In the genomic region with DNA sequence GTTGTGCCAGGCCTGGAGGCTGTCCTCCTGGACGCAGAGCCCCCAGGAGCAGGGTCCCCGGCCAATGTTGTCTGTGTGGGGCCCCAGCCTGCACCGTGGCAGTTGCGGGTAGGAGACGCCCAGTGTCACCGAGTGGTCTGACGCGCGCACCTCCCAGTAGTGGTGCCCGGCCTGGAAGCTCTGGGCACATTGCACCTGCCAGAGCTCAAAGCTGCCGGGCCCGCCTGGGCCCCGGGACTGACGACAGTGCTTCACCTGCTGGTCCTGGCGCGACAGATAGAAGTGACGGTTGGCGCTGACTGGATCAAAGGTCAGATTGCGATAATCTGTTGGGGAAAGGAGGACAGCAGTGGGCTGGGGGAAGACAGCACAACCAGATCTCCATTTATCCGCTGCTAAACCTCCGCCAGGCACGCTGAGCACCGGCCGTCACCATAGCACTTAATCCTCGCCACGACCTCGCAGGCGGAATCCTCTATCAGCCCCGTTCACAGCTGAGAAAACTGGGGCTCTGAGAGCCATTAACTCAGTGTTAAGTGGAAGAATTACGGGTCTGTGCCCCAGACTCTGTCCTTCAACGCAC, we compare ENCODE assay signal across 1 cellular context.
TF ChIP-seq lines count a peak whose summit lies in the region.

No MANE protein-coding gene starts in this region.

TF ChIP-seq in HepG2, 621 proteins besides CTCF, POLR2A, EP300 and RAD21 (continued from another document):
- TF ChIP-seq LCORL (IDR thresholded peaks at IDR 0.05) (no peak), LCORL (CRISPR knock-in tag; IDR thresholded peaks at IDR 0.05) (no peak), MAFK (conservative IDR thresholded peaks at IDR 0.05 in 1 of 2, IDR thresholded peaks at IDR 0.05 in 1 of 2; ENCODE audit: low read length in 2 of 2) (no peak), ZNF839 (CRISPR knock-in tag; IDR thresholded peaks at IDR 0.05; ENCODE audit: borderline replicate concordance) (no peak), ZMYM3 (CRISPR knock-in tag; IDR thresholded peaks at IDR 0.05) (no peak), ZNF367 (CRISPR knock-in tag; IDR thresholded peaks at IDR 0.05; ENCODE audit: borderline replicate concordance) (no peak), ATM (IDR thresholded peaks at IDR 0.05; ENCODE audit: borderline replicate concordance) (no peak), TRIM24 (CRISPR knock-in tag; IDR thresholded peaks at IDR 0.05) (0 out of 2 replicates have a peak, but pooled peaks have one; percentile 60), ZNF30 (CRISPR knock-in tag; IDR thresholded peaks at IDR 0.05) (no peak), ATAD3A (CRISPR knock-in tag; IDR thresholded peaks at IDR 0.05) (no peak), ZNF777 (CRISPR knock-in tag; IDR thresholded peaks at IDR 0.05) (no peak), BRD4 (CRISPR knock-in tag; IDR thresholded peaks at IDR 0.05) (no peak; the same call in 1 of the 2 replicates), ZSCAN9 (CRISPR knock-in tag; IDR thresholded peaks at IDR 0.05; ENCODE audit: borderline replicate concordance) (no peak), ZFP37 (CRISPR knock-in tag; IDR thresholded peaks at IDR 0.05; ENCODE audit: borderline replicate concordance) (no peak), TOE1 (CRISPR knock-in tag; IDR thresholded peaks at IDR 0.05) (no peak), ZNF772 (CRISPR knock-in tag; IDR thresholded peaks at IDR 0.05) (0 out of 2 replicates have a peak, but pooled peaks have one; percentile 77), SOX5 (CRISPR knock-in tag; IDR thresholded peaks at IDR 0.05; ENCODE audit: borderline replicate concordance) (no peak), ZNF556 (CRISPR knock-in tag; IDR thresholded peaks at IDR 0.05; ENCODE audit: borderline replicate concordance) (no peak), NCOR1 (IDR thresholded peaks at IDR 0.05; ENCODE audit: borderline replicate concordance, low read length) (no peak), ETV6 (CRISPR knock-in tag; conservative IDR thresholded peaks at IDR 0.05) (no peak)
- TF ChIP-seq, protein P1, sequence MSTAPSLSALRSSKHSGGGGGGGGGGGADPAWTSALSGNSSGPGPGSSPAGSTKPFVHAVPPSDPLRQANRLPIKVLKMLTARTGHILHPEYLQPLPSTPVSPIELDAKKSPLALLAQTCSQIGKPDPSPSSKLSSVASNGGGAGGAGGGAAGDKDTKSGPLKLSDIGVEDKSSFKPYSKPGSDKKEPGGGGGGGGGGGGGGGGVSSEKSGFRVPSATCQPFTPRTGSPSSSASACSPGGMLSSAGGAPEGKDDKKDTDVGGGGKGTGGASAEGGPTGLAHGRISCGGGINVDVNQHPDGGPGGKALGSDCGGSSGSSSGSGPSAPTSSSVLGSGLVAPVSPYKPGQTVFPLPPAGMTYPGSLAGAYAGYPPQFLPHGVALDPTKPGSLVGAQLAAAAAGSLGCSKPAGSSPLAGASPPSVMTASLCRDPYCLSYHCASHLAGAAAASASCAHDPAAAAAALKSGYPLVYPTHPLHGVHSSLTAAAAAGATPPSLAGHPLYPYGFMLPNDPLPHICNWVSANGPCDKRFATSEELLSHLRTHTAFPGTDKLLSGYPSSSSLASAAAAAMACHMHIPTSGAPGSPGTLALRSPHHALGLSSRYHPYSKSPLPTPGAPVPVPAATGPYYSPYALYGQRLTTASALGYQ (CRISPR knock-in tag; IDR thresholded peaks at IDR 0.05): no peak
- TF ChIP-seq, protein P2, sequence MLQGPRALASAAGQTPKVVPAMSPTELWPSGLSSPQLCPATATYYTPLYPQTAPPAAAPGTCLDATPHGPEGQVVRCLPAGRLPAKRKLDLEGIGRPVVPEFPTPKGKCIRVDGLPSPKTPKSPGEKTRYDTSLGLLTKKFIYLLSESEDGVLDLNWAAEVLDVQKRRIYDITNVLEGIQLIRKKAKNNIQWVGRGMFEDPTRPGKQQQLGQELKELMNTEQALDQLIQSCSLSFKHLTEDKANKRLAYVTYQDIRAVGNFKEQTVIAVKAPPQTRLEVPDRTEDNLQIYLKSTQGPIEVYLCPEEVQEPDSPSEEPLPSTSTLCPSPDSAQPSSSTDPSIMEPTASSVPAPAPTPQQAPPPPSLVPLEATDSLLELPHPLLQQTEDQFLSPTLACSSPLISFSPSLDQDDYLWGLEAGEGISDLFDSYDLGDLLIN (CRISPR knock-in tag; IDR thresholded peaks at IDR 0.05; ENCODE audit: borderline replicate concordance): no peak
- TF ChIP-seq, protein P3, sequence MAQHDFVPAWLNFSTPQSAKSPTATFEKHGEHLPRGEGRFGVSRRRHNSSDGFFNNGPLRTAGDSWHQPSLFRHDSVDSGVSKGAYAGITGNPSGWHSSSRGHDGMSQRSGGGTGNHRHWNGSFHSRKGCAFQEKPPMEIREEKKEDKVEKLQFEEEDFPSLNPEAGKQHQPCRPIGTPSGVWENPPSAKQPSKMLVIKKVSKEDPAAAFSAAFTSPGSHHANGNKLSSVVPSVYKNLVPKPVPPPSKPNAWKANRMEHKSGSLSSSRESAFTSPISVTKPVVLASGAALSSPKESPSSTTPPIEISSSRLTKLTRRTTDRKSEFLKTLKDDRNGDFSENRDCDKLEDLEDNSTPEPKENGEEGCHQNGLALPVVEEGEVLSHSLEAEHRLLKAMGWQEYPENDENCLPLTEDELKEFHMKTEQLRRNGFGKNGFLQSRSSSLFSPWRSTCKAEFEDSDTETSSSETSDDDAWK (CRISPR knock-in tag; IDR thresholded peaks at IDR 0.05): no peak
